In genomic region chr16:5449901-5450300, GRCh38 we compare ENCODE assay signal across 30 cellular contexts.
"Had no signal": no experiment of that assay in that cellular context is flagged by ENCODE, and none has a peak within 500 bp of the region (broad histone marks: within the 10 kb centered on the region; RNA-seq: fewer than 3 reads in every experiment).

No MANE protein-coding gene starts in this region.

- H3K36me3 Mint-ChIP-seq: activated naive CD4-positive, alpha-beta T cell treated with anti-CD3 and anti-CD28 coated beads, Interleukin-2, amount 50 U/mL, for 24 hours; activated naive CD8-positive, alpha-beta T cell treated with anti-CD3 and anti-CD28 coated beads, Interleukin-2, amount 10 ng/mL, durations not matched to agents 7 days and 5 days had no signal

- H3K27me3 ChIP-seq: ascending aorta had no signal

- H3K36me3 ChIP-seq: ascending aorta, MG63 had no signal

- H3K27me3 Mint-ChIP-seq: activated CD4-positive, alpha-beta T cell treated with anti-CD3 and anti-CD28 coated beads, Interleukin-2, amount 10 ng/mL, durations not matched to agents 7 days and 5 days; activated naive CD8-positive, alpha-beta T cell treated with anti-CD3 and anti-CD28 coated beads, Interleukin-2, amount 10 ng/mL, durations not matched to agents 7 days and 5 days had no signal

- H2AFZ ChIP-seq: PC-9 had no signal

- H3K27ac Mint-ChIP-seq: activated CD4-positive, alpha-beta T cell treated with anti-CD3 and anti-CD28 coated beads for 36 hours; activated CD4-positive, alpha-beta T cell treated with anti-CD3 and anti-CD28 coated beads, Interleukin-2, amount 10 ng/mL, durations not matched to agents 7 days and 5 days; activated CD8-positive, alpha-beta T cell treated with anti-CD3 and anti-CD28 coated beads, Interleukin-2, amount 10 ng/mL, durations not matched to agents 7 days and 5 days; activated naive CD4-positive, alpha-beta T cell treated with anti-CD3 and anti-CD28 coated beads, Interleukin-2, amount 50 U/mL, for 24 hours; activated naive CD8-positive, alpha-beta T cell treated with anti-CD3 and anti-CD28 coated beads, Interleukin-2, amount 10 ng/mL, durations not matched to agents 7 days and 5 days; activated T-cell treated with anti-CD3 and anti-CD28 coated beads, Interleukin-2, amount 50 U/mL, for 24 hours; activated T-helper 2 cell treated with anti-CD3 and anti-CD28 coated beads, Interferon-gamma antibody, Interleukin-2, Interleukin-4, amounts not matched to agents 10 μg/mL and 5 μg/mL and 100 μg/mL, durations not matched to agents 14 hours and 24 hours and 36 hours had no signal

- H3K4me3 Mint-ChIP-seq: activated CD4-positive, alpha-beta T cell treated with anti-CD3 and anti-CD28 coated beads for 36 hours; activated CD4-positive, alpha-beta T cell treated with anti-CD3 and anti-CD28 coated beads, Interleukin-2, amount 10 ng/mL, durations not matched to agents 7 days and 5 days; activated CD8-positive, alpha-beta T cell treated with anti-CD3 and anti-CD28 coated beads, Interleukin-2, amount 10 ng/mL, durations not matched to agents 7 days and 5 days; activated naive CD4-positive, alpha-beta T cell treated with anti-CD3 and anti-CD28 coated beads, Interleukin-2, amount 50 U/mL, for 24 hours; activated naive CD8-positive, alpha-beta T cell treated with anti-CD3 and anti-CD28 coated beads, Interleukin-2, amount 10 ng/mL, durations not matched to agents 7 days and 5 days; activated T-cell treated with anti-CD3 and anti-CD28 coated beads, Interleukin-2, amount 50 U/mL, for 24 hours had no signal

- H3K27ac ChIP-seq: ascending aorta, PC-9, RWPE1 had no signal

- ATAC-seq: activated CD4-positive, alpha-beta T cell treated with anti-CD3 and anti-CD28 coated beads for 36 hours; activated CD4-positive, CD25-positive, alpha-beta regulatory T cell treated with anti-CD3 and anti-CD28 coated beads, Interleukin-2, amount 50 U/mL, for 24 hours; activated CD8-positive, alpha-beta T cell treated with anti-CD3 and anti-CD28 coated beads, Interleukin-2, amount 10 ng/mL, durations not matched to agents 7 days and 5 days; Right ventricle myocardium inferior had no signal

- H3K4me1 Mint-ChIP-seq: activated CD4-positive, alpha-beta T cell treated with anti-CD3 and anti-CD28 coated beads for 36 hours; activated CD4-positive, alpha-beta T cell treated with anti-CD3 and anti-CD28 coated beads, Interleukin-2, amount 10 ng/mL, durations not matched to agents 7 days and 5 days; activated naive CD4-positive, alpha-beta T cell treated with anti-CD3 and anti-CD28 coated beads, Interleukin-2, amount 50 U/mL, for 24 hours; activated naive CD8-positive, alpha-beta T cell treated with anti-CD3 and anti-CD28 coated beads, Interleukin-2, amount 10 ng/mL, durations not matched to agents 7 days and 5 days had no signal

- H3K4me3 ChIP-seq: ascending aorta, MG63, PC-9 had no signal

- H3K9me3 Mint-ChIP-seq: activated CD4-positive, alpha-beta T cell treated with anti-CD3 and anti-CD28 coated beads, Interleukin-2, amount 10 ng/mL, durations not matched to agents 7 days and 5 days; activated T-cell treated with anti-CD3 and anti-CD28 coated beads, Interleukin-2, amount 50 U/mL, for 24 hours; activated T-helper 2 cell treated with anti-CD3 and anti-CD28 coated beads, Interferon-gamma antibody, Interleukin-2, Interleukin-4, amounts not matched to agents 10 μg/mL and 5 μg/mL and 100 μg/mL, durations not matched to agents 14 hours and 24 hours and 36 hours had no signal

- H3K4me1 ChIP-seq: ascending aorta had no signal

- H3K4me2 ChIP-seq: PC-9 had no signal

- FAIRE-seq: RCC 7860 had no signal

- DNase-seq: activated CD4-positive, alpha-beta T cell treated with anti-CD3 and anti-CD28 coated beads for 36 hours; activated CD4-positive, alpha-beta T cell treated with anti-CD3 and anti-CD28 coated beads, Interleukin-2, amount 10 ng/mL, durations not matched to agents 7 days and 5 days; activated CD4-positive, alpha-beta T cell treated with anti-CD3 and anti-CD28 coated beads, Interleukin-2, amount 50 U/mL, for 48 hours; activated CD8-positive, alpha-beta T cell treated with anti-CD3 and anti-CD28 coated beads, Interleukin-2, amount 10 ng/mL, durations not matched to agents 7 days and 5 days; activated gamma-delta T cell; activated naive CD4-positive, alpha-beta T cell treated with Interleukin-2 at 50 U/mL for 16 hours; activated naive CD8-positive, alpha-beta T cell treated with anti-CD3 and anti-CD28 coated beads, Interleukin-2, amount 10 ng/mL, durations not matched to agents 7 days and 5 days; activated T-cell treated with anti-CD3 and anti-CD28 coated beads, Interleukin-2, amount 50 U/mL, for 24 hours; amygdala; cerebellar nuclear complex; Kasumi-1; NCI-H1048; NCI-H1105 treated with DMSO at 0.1 percent for 48 hours; NCI-H1436; NCI-H1694 treated with DMSO at 0.1 percent for 48 hours; NCI-H2029; NCI-H510A; NCI-H526; NCI-H748 treated with DMSO at 0.1 percent for 48 hours; NK-92 treated with Interleukin-12 subunit alpha and Interleukin-12 subunit beta, amount 100 ng/mL, for 24 hours; PC-9; T1000 had no signal

- H3K9me3 ChIP-seq: ascending aorta, MG63 had no signal
